In genomic region chr10:17209302-17209701, GRCh38 we compare ENCODE assay signal across 2 cellular contexts.
TF ChIP-seq lines count a peak whose summit lies in the region.

No MANE protein-coding gene starts in this region.

TF ChIP-seq in GM23338, 12 proteins besides CTCF, POLR2A, EP300 and RAD21:
- TF ChIP-seq JUNB (IDR thresholded peaks at IDR 0.05; ENCODE audit: unreplicated experiment), result no peak
- TF ChIP-seq POLR2AphosphoS5 (IDR thresholded peaks at IDR 0.05; ENCODE audit: low read depth), result no peak
- no peak for TF ChIP-seq ZNF462 (CRISPR knock-in tag; IDR thresholded peaks at IDR 0.05)
- no peak for TF ChIP-seq ETS1 (IDR thresholded peaks at IDR 0.05)

TF ChIP-seq in SK-N-SH, 30 proteins besides CTCF, POLR2A, EP300 and RAD21:
- TF ChIP-seq TEAD4 (IDR thresholded peaks at IDR 0.05; ENCODE audit: borderline replicate concordance, insufficient read depth), result no peak
- peak; percentile 71; the same call in 1 of the 2 replicates for TF ChIP-seq REST (IDR thresholded peaks at IDR 0.05; ENCODE audit: low read depth, low read length)
